ENCODE assay signal across 9 cellular contexts in genomic region chr7:139679731-139680594, GRCh38.
DNase-seq lines count a peak whose midpoint lies in the region; ATAC-seq and TF ChIP-seq lines count a peak whose summit lies in the region.
"Had no signal": no experiment of that assay in that cellular context is flagged by ENCODE, and none has a peak within 500 bp of the region (broad histone marks: within the 10 kb centered on the region; RNA-seq: fewer than 3 reads in every experiment).

No MANE protein-coding gene starts in this region.

- H3K27me3 ChIP-seq in lower lobe of right lung (ENCODE audit: low read depth) (no peaks in the 10 kb centered on the region), tibial artery (no peaks in the 10 kb centered on the region)

- peak overlapping the region; percentile 91 for H3K27ac Mint-ChIP-seq in activated CD4-positive, alpha-beta T cell treated with anti-CD3 and anti-CD28 coated beads, Interleukin-2, amount 10 ng/mL, durations not matched to agents 24 days and 14 days

- no peaks in the 10 kb centered on the region for H3K36me3 ChIP-seq in lower lobe of right lung
- peaks cover 0 to 6% (median 0%) of the 10 kb centered on the region in 3 donors for H3K36me3 ChIP-seq in tibial artery

- intact Hi-C loops in activated CD4-positive, alpha-beta T cell treated with anti-CD3 and anti-CD28 coated beads, Interleukin-2, amount 10 ng/mL, durations not matched to agents 24 days and 14 days (cut with micrococcal nuclease) = loop anchor here (5.0 kb wide), 2 partner anchors 57 to 497 kb away; partner anchors contain the start of gene KDM7A
- intact Hi-C loops in lower lobe of right lung (cut with DNase I) = no loop called here
- intact Hi-C loops in tibial artery (cut with DNase I; ENCODE audit: low total_unique reads) = loop anchor here (5.0 to 10.0 kb wide), 2 partner anchors 42 to 95 kb away; partner anchors contain the start of gene HIPK2

- H3K9me3 ChIP-seq in lower lobe of right lung = no peaks in the 10 kb centered on the region
- H3K9me3 ChIP-seq in tibial artery = no peaks in the 10 kb centered on the region

- ATAC-seq in lower lobe of right lung = peak; percentile 11 to 39

- TF ChIP-seq CTCF in lower lobe of right lung (IDR thresholded peaks at IDR 0.05) = no peak
- TF ChIP-seq CTCF in tibial artery (IDR thresholded peaks at IDR 0.05) = no peak

- no peak overlapping the region for H3K4me3 ChIP-seq in lower lobe of right lung
- H3K4me3 ChIP-seq in tibial artery = no peak overlapping the region

- H3K36me3 Mint-ChIP-seq in activated CD4-positive, alpha-beta T cell treated with anti-CD3 and anti-CD28 coated beads, Interleukin-2, amount 10 ng/mL, durations not matched to agents 24 days and 14 days (ENCODE audit: low read depth) = peaks cover 18% of the 10 kb centered on the region

- no peak for DNase-seq in activated CD4-positive, alpha-beta T cell treated with anti-CD3 and anti-CD28 coated beads, Interleukin-2, amount 10 ng/mL, durations not matched to agents 24 days and 14 days
- no peak for DNase-seq in activated CD4-positive, alpha-beta T cell treated with anti-CD3 and anti-CD28 coated beads for 48 hours
- DNase-seq in lower lobe of right lung (no peak), tibial artery (peak in 1 of 2 donors; percentile 80), DMS153 (lab: John Stamatoyannopoulos, UW) (no peak), NCI-H2081 (lab: John Stamatoyannopoulos, UW) (no peak)
- DNase-seq in stimulated activated CD4-positive, alpha-beta T cell treated with anti-CD3 and anti-CD28 coated beads, Interleukin-4, amount 100 ng/mL, for 24 hours = no peak
- DNase-seq: hippocampal formation had no signal

- H3K4me1 ChIP-seq in lower lobe of right lung = peaks cover 58% of the 10 kb centered on the region
- peaks cover 0 to 61% (median 52%) of the 10 kb centered on the region in 4 donors for H3K4me1 ChIP-seq in tibial artery

- no peak overlapping the region for H3K4me3 Mint-ChIP-seq in activated CD4-positive, alpha-beta T cell treated with anti-CD3 and anti-CD28 coated beads, Interleukin-2, amount 10 ng/mL, durations not matched to agents 24 days and 14 days

- H3K27me3 Mint-ChIP-seq in activated CD4-positive, alpha-beta T cell treated with anti-CD3 and anti-CD28 coated beads, Interleukin-2, amount 10 ng/mL, durations not matched to agents 24 days and 14 days = no peaks in the 10 kb centered on the region

- H3K27ac ChIP-seq in cingulate gyrus (ENCODE audit: low read depth, low read length) (peak overlapping the region; percentile 86), lower lobe of right lung (peak overlapping the region; percentile 80), tibial artery (peak overlapping the region; percentile 89 to 92)

- peaks cover 55% of the 10 kb centered on the region for H3K4me1 Mint-ChIP-seq in activated CD4-positive, alpha-beta T cell treated with anti-CD3 and anti-CD28 coated beads, Interleukin-2, amount 10 ng/mL, durations not matched to agents 24 days and 14 days

- no peaks in the 10 kb centered on the region for H3K9me3 Mint-ChIP-seq in activated CD4-positive, alpha-beta T cell treated with anti-CD3 and anti-CD28 coated beads, Interleukin-2, amount 10 ng/mL, durations not matched to agents 24 days and 14 days
